30 cellular contexts compared by ENCODE assay signal in the genomic region with DNA sequence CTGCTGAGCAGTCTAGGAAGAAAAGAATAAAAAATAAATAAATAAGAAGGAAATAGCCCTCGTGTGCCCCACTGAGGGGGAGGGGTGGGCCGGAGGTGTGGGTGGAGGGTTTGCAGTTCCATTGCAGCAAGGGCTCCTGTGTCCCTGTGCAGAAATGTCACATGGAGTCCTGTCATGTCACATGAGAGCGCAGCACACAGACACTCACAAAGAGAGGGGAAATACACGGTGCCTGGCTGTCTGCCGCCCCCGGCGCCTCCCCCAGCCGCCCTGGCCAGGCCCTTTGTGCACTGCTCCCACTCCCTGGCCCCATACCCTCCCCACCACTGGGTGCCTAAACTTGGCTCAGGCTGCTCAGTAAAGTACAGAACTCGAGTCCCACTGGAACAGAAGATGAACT. TPM values are rescaled to one million over a fixed set of nuclear protein-coding genes. Genes with fewer than 3 reads are reported as not detected.
DNase-seq lines count a peak whose midpoint lies in the region; ATAC-seq lines count a peak whose summit lies in the region.
"Had no signal": no experiment of that assay in that cellular context is flagged by ENCODE, and none has a peak within 500 bp of the region (broad histone marks: within the 10 kb centered on the region; RNA-seq: fewer than 3 reads in every experiment).

No MANE protein-coding gene starts in this region.

- no peaks in the 10 kb centered on the region for H3K9me3 ChIP-seq in right cardiac atrium (ENCODE audit: control insufficient read depth, low read length)
- H3K9me3 ChIP-seq: body of pancreas, psoas muscle had no signal

- ATAC-seq in right cardiac atrium, result peak; percentile 61 to 76
- ATAC-seq in stimulated activated memory B cell treated with anti-CD40 and anti-IgM and Interleukin-4, amounts not matched to agents 10 μg/mL and 1 μg/mL and 100 μg/mL, for 72 hours, result peak; percentile 28
- ATAC-seq: activated CD4-positive, alpha-beta T cell treated with anti-CD3 and anti-CD28 coated beads for 36 hours; body of pancreas; esophagus mucosa; naive thymus-derived CD4-positive, alpha-beta T cell; Panc1; psoas muscle had no signal

- 35% methylated on average over 9 of the region's 9 CpGs for WGBS in right cardiac atrium

- H3K27me3 ChIP-seq in right cardiac atrium (ENCODE audit: control insufficient read depth, insufficient read depth), result no peaks in the 10 kb centered on the region
- H3K27me3 ChIP-seq: body of pancreas had no signal

- H3K27ac ChIP-seq in right cardiac atrium (ENCODE audit: low read length), result no peak overlapping the region
- H3K27ac ChIP-seq: A549, body of pancreas, GM23248, psoas muscle, VCaP had no signal

- no peak overlapping the region for H3K4me3 ChIP-seq in right cardiac atrium (ENCODE audit: low read length)
- H3K4me3 ChIP-seq: A549, body of pancreas, GM23248, psoas muscle had no signal

- H3K36me3 Mint-ChIP-seq in stimulated activated memory B cell treated with anti-CD40 and anti-IgM and Interleukin-4, amounts not matched to agents 10 μg/mL and 1 μg/mL and 100 μg/mL, for 72 hours, result no peaks in the 10 kb centered on the region

- peaks cover 20% of the 10 kb centered on the region for H3K27me3 Mint-ChIP-seq in stimulated activated memory B cell treated with anti-CD40 and anti-IgM and Interleukin-4, amounts not matched to agents 10 μg/mL and 1 μg/mL and 100 μg/mL, for 72 hours
- H3K27me3 Mint-ChIP-seq: CD4-positive, alpha-beta T cell; type B pancreatic cell had no signal

- no peaks in the 10 kb centered on the region for H3K4me1 Mint-ChIP-seq in stimulated activated memory B cell treated with anti-CD40 and anti-IgM and Interleukin-4, amounts not matched to agents 10 μg/mL and 1 μg/mL and 100 μg/mL, for 72 hours
- H3K4me1 Mint-ChIP-seq: activated CD4-positive, alpha-beta T cell treated with anti-CD3 and anti-CD28 coated beads for 36 hours; naive thymus-derived CD4-positive, alpha-beta T cell had no signal

- DNase-seq in NCI-H748 (lab: John Stamatoyannopoulos, UW; ENCODE audit: unreplicated experiment), result peak; percentile 40
- DNase-seq in NCI-H748 treated with DMSO at 0.1 percent for 48 hours (lab: John Stamatoyannopoulos, UW), result no peak
- peak; percentile 8 for DNase-seq in SK-MEL-5 (ENCODE audit: low read depth, low spot score)
- DNase-seq in right cardiac atrium, result no peak
- DNase-seq in NCI-H446 treated with DMSO at 0.1 percent for 48 hours (lab: John Stamatoyannopoulos, UW), result no peak
- no peak for DNase-seq in NCI-H1694 treated with DMSO at 0.1 percent for 48 hours (lab: John Stamatoyannopoulos, UW)
- no peak for DNase-seq in stimulated activated naive CD4-positive, alpha-beta T cell (lab: John Stamatoyannopoulos, UW)
- DNase-seq: activated CD4-positive, alpha-beta T cell treated with anti-CD3 and anti-CD28 coated beads for 36 hours; activated naive CD4-positive, alpha-beta T cell treated with anti-CD3 and anti-CD28 coated beads, Interleukin-2, amount 50 U/mL, for 16 hours; activated T-cell treated with anti-CD3 and anti-CD28 coated beads for 4 hours; AML-193; body of pancreas; CD4-positive, alpha-beta T cell; GM23248; islet precursor cell; naive thymus-derived CD4-positive, alpha-beta T cell; NCI-H1417 treated with DMSO at 0.1 percent for 48 hours; NCI-H510A; nucleus accumbens; psoas muscle; SHP77 treated with DMSO at 0.1 percent for 48 hours; stimulated activated CD4-positive, alpha-beta T cell treated with anti-CD3 and anti-CD28 coated beads, Interleukin-4, amount 100 ng/mL, for 24 hours; substantia nigra had no signal

- H3K9me3 Mint-ChIP-seq in stimulated activated memory B cell treated with anti-CD40 and anti-IgM and Interleukin-4, amounts not matched to agents 10 μg/mL and 1 μg/mL and 100 μg/mL, for 72 hours, result peaks cover 9% of the 10 kb centered on the region
- H3K9me3 Mint-ChIP-seq: activated T-helper 2 cell treated with anti-CD3 and anti-CD28 coated beads, Interferon-gamma antibody, Interleukin-2, Interleukin-4, amounts not matched to agents 10 μg/mL and 5 μg/mL and 100 μg/mL, durations not matched to agents 14 hours and 24 hours and 36 hours; CD4-positive, alpha-beta T cell had no signal

- H3K4me3 Mint-ChIP-seq in stimulated activated memory B cell treated with anti-CD40 and anti-IgM and Interleukin-4, amounts not matched to agents 10 μg/mL and 1 μg/mL and 100 μg/mL, for 72 hours, result no peak overlapping the region
- H3K4me3 Mint-ChIP-seq: activated CD4-positive, alpha-beta T cell treated with anti-CD3 and anti-CD28 coated beads for 36 hours; CD4-positive, alpha-beta T cell; naive thymus-derived CD4-positive, alpha-beta T cell; type B pancreatic cell had no signal

- in situ Hi-C loops in SK-MEL-5 (cut with HindIII; ENCODE audit: low pct_unique_long_range_greater_than_20kb, low sequenced_read_pairs), result no loop called here

- intact Hi-C loops in right cardiac atrium (cut with DNase I), result no loop called here

- no peaks in the 10 kb centered on the region for H3K4me1 ChIP-seq in right cardiac atrium (ENCODE audit: control insufficient read depth, insufficient read depth, low read length)
- H3K4me1 ChIP-seq: A549, body of pancreas, psoas muscle had no signal

- H3K27ac Mint-ChIP-seq in stimulated activated memory B cell treated with anti-CD40 and anti-IgM and Interleukin-4, amounts not matched to agents 10 μg/mL and 1 μg/mL and 100 μg/mL, for 72 hours, result no peak overlapping the region
- H3K27ac Mint-ChIP-seq: activated CD4-positive, alpha-beta T cell treated with anti-CD3 and anti-CD28 coated beads for 36 hours; activated T-helper 2 cell treated with anti-CD3 and anti-CD28 coated beads, Interferon-gamma antibody, Interleukin-2, Interleukin-4, amounts not matched to agents 10 μg/mL and 5 μg/mL and 100 μg/mL, durations not matched to agents 14 hours and 24 hours and 36 hours; CD4-positive, alpha-beta T cell; naive thymus-derived CD4-positive, alpha-beta T cell; type B pancreatic cell had no signal

RNA-seq across cellular contexts. Expression of gene SPTLC1, which starts 55.6 kb away (rescaled TPM):
- 105 and 112 TPM in 2 replicates for total RNA-seq in SK-MEL-5 (2014; rRNA removed; shearing (Covaris generic))
- 88.2 and 91.8 TPM in 2 replicates for polyA plus RNA-seq in SK-MEL-5 (2015; cell fraction: cytosol; rRNA removed)
- polyA plus RNA-seq in SK-MEL-5 (2015; cell fraction: nucleus; rRNA removed), result 101 and 102 TPM in 2 replicates
- total RNA-seq in right cardiac atrium, result 10 to 100 TPM; 31.5 to 33.6 (median 32.8) TPM
- 21.1 TPM for polyA plus RNA-seq in right cardiac atrium

Comparison
In these comparisons a context has a peak if more than half of its experiments do, and no peak if none do; other contexts are left out.
1. DNase-seq: peak in NCI-H748 (single experiment) and SK-MEL-5 (single experiment); none in NCI-H748 treated with DMSO at 0.1 percent for 48 hours (single experiment), right cardiac atrium (0 of 3), NCI-H446 treated with DMSO at 0.1 percent for 48 hours (single experiment), NCI-H1694 treated with DMSO at 0.1 percent for 48 hours (single experiment) and stimulated activated naive CD4-positive, alpha-beta T cell (0 of 6).